19 cellular contexts compared by ENCODE assay signal in genomic region chr2:48829036-48829435, GRCh38.
DNase-seq lines count a peak whose midpoint lies in the region; ATAC-seq and TF ChIP-seq lines count a peak whose summit lies in the region.
"Had no signal": no experiment of that assay in that cellular context is flagged by ENCODE, and none has a peak within 500 bp of the region (broad histone marks: within the 10 kb centered on the region; RNA-seq: fewer than 3 reads in every experiment).

No MANE protein-coding gene starts in this region.

- H3K36me3 ChIP-seq in adipocyte (ENCODE audit: control insufficient read depth, insufficient read depth, low read length, severe bottlenecking): no peaks in the 10 kb centered on the region
- H3K36me3 ChIP-seq in heart left ventricle: no peaks in the 10 kb centered on the region
- no peaks in the 10 kb centered on the region for H3K36me3 ChIP-seq in hepatocyte (replicated peaks; ENCODE audit: insufficient read depth, low read depth)

- no peaks in the 10 kb centered on the region for H4K20me1 ChIP-seq in hepatocyte (ENCODE audit: insufficient read depth, poor library complexity, severe bottlenecking)

- no peak overlapping the region for H3K4me3 ChIP-seq in adipocyte (ENCODE audit: low read length)
- no peak overlapping the region for H3K4me3 ChIP-seq in epithelial cell of esophagus (ENCODE audit: low read length)
- no peak overlapping the region for H3K4me3 ChIP-seq in heart left ventricle
- H3K4me3 ChIP-seq in hepatocyte: no peak overlapping the region
- H3K4me3 ChIP-seq: GM12878 had no signal

- no peak for ATAC-seq in heart left ventricle
- ATAC-seq: GM12878, HCT116 had no signal

- no peaks in the 10 kb centered on the region for H3K9me3 ChIP-seq in adipocyte (ENCODE audit: control insufficient read depth, low read length)
- H3K9me3 ChIP-seq in heart left ventricle: peaks cover 0 to 8% (median 0%) of the 10 kb centered on the region in 12 donors
- H3K9me3 ChIP-seq in hepatocyte (ENCODE audit: low read depth): no peaks in the 10 kb centered on the region

- H2AFZ ChIP-seq in hepatocyte: no peak overlapping the region

- H3K27me3 ChIP-seq in adipocyte (replicated peaks; ENCODE audit: control insufficient read depth, insufficient read depth, low read length): no peaks in the 10 kb centered on the region
- peaks cover 0 to 15% (median 0%) of the 10 kb centered on the region in 9 donors for H3K27me3 ChIP-seq in heart left ventricle
- no peaks in the 10 kb centered on the region for H3K27me3 ChIP-seq in hepatocyte

- H3K9me2 ChIP-seq in hepatocyte (replicated peaks; ENCODE audit: insufficient read depth): no peaks in the 10 kb centered on the region

- no peak overlapping the region for H3K4me2 ChIP-seq in hepatocyte
- H3K4me2 ChIP-seq: KMS-11 had no signal

- intact Hi-C loops in heart left ventricle (cut with DNase I): no loop called here

- no peak for TF ChIP-seq POLR2A in heart left ventricle (IDR thresholded peaks at IDR 0.05)

- no peak for TF ChIP-seq CTCF in epithelial cell of esophagus (IDR thresholded peaks at IDR 0.05; ENCODE audit: insufficient read depth, low read depth, low read length, missing control alignments)
- no peak for TF ChIP-seq CTCF in heart left ventricle (IDR thresholded peaks at IDR 0.05)
- TF ChIP-seq CTCF in hepatocyte (IDR thresholded peaks at IDR 0.05; ENCODE audit: poor library complexity): no peak

- DNase-seq in EH (ENCODE audit: low read depth) (peak; percentile 48), adipocyte (ENCODE audit: low read depth) (peak; percentile 52), epithelial cell of esophagus (ENCODE audit: low read depth) (peak; percentile 56), kidney glomerular epithelial cell (lab: John Stamatoyannopoulos, UW) (peak; percentile 23), heart left ventricle (no peak), NCI-H2107 treated with DMSO at 0.1 percent for 48 hours (lab: John Stamatoyannopoulos, UW; ENCODE audit: unreplicated experiment) (no peak), hepatocyte (ENCODE audit: low spot score) (no peak)
- no peak for DNase-seq in effector CD8-positive, alpha-beta T cell (lab: John Stamatoyannopoulos, UW)
- DNase-seq: C1 segment of cervical spinal cord, DMS79 treated with DMSO at 0.1 percent for 48 hours, GDM1, NCI-H1092 treated with DMSO at 0.1 percent for 48 hours, NCI-H2107, NCI-H226, NCI-H524 treated with DMSO at 0.1 percent for 48 hours, SHP77 had no signal

- H3K79me2 ChIP-seq in hepatocyte: no peaks in the 10 kb centered on the region

- H3K27ac ChIP-seq in heart left ventricle (no peak overlapping the region), hepatocyte (no peak overlapping the region)
- H3K27ac ChIP-seq: KMS-11 had no signal

- H3K9ac ChIP-seq in adipocyte (ENCODE audit: low read length): no peak overlapping the region
- H3K9ac ChIP-seq: KMS-11 had no signal

- H3K4me1 ChIP-seq in adipocyte (ENCODE audit: control insufficient read depth, insufficient read depth, low read length) (no peaks in the 10 kb centered on the region), heart left ventricle (no peaks in the 10 kb centered on the region), hepatocyte (ENCODE audit: insufficient read depth) (no peaks in the 10 kb centered on the region)

Comparison
In these comparisons a context has a peak if more than half of its experiments do, and no peak if none do; other contexts are left out.
1. DNase-seq: peak in EH (single experiment), adipocyte (single experiment), epithelial cell of esophagus (single experiment) and kidney glomerular epithelial cell (single experiment); none in effector CD8-positive, alpha-beta T cell (single experiment), heart left ventricle (0 of 5), NCI-H2107 treated with DMSO at 0.1 percent for 48 hours (single experiment) and hepatocyte (single experiment).